9 cellular contexts compared by ENCODE assay signal in the genomic region with DNA sequence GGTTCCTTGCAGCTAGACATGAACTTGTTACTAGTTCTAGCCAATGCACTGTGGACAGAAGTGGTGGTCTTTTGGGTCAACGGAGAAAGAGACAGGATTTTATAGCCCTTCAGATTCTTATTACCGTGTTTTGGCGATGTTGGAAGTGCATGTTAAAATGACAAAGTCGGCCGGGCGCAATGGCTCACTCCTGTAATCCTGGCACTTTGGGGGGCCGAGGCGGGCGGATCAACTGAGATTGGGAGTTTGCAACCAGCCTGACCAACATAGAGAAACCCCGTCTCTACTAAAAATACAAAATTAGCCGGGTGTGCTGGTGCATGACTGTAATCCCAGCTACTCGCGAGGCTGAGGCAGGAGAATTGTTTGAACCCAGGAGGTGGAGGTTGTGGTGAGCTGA.
"Had no signal": no experiment of that assay in that cellular context is flagged by ENCODE, and none has a peak within 500 bp of the region (broad histone marks: within the 10 kb centered on the region; RNA-seq: fewer than 3 reads in every experiment).

No MANE protein-coding gene starts in this region.

- H3K4me1 ChIP-seq: HAP-1 had no signal

- DNase-seq: GM23248, GOT3, H7, H9, HCEC 1CT, HFFc6 had no signal

- H3K36me3 ChIP-seq: HAP-1 had no signal

- ATAC-seq: GM23338, HCT116 had no signal

- H3K4me3 ChIP-seq: GM23248, GM23338, HAP-1 had no signal

- H3K27ac ChIP-seq: GM23248 had no signal

- H3K9me3 ChIP-seq: HAP-1 had no signal
